ENCODE assay signal across 9 cellular contexts in the genomic region with DNA sequence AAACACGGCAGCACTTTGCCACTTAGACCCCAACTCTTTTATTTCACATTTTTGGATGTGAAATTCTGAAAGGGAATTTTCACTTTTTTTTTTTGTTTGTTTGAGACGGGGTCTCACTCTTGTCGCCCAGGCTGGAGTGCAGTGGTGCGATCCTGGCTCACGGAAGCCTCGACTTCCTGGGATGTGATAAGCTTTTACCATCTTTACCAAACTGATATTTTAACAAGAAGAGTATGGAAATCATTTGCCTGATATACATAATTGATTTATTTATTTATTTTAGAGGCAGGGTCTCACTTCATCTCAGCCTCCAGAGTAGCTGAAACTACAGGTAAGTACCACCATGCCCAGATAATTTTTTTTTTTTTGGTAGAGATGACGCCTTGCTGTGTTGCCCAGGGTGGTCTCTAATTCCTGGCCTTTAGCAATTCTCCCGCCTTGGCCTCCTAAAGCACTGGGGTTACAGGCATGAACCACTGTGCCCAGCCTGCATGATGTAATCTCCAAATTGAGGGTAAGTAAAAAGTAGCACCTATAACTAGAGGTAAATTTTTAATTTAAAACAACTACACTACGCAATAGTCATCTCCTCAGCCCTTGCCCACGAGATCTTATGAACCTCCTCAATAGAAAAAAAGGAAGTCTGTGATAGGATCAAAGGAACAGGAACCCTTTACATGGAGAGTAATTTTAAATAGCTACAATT.
DNase-seq lines count a peak whose midpoint lies in the region; ATAC-seq and TF ChIP-seq lines count a peak whose summit lies in the region.
"Had no signal": no experiment of that assay in that cellular context is flagged by ENCODE, and none has a peak within 500 bp of the region (broad histone marks: within the 10 kb centered on the region; RNA-seq: fewer than 3 reads in every experiment).

No MANE protein-coding gene starts in this region.

- H3K4me3 ChIP-seq in DND-41 (ENCODE audit: low read depth in 1 of 2, low read length in 2 of 2) (peak overlapping the region in 1 of 2 experiments; percentile 70; a peak in 2 of 4 replicates), PC-3 (ENCODE audit: low read length) (peak overlapping the region; percentile 92), dorsolateral prefrontal cortex (peak overlapping the region in 2 of 59 donors; percentile 50 to 55), sigmoid colon (no peak overlapping the region)

- CTCF ChIA-PET in PC-3 (lab: Charles Lee), result no interaction called here

- peaks cover 56% of the 10 kb centered on the region; the same call in 1 of the 2 replicates for H4K20me1 ChIP-seq in DND-41 (ENCODE audit: insufficient read depth, low read length)
- H4K20me1 ChIP-seq in PC-3 (ENCODE audit: low read length), result peaks cover 16% of the 10 kb centered on the region

- TF ChIP-seq CTCF in DND-41 (IDR thresholded peaks at IDR 0.05; ENCODE audit: borderline replicate concordance, extremely low read depth, low read length, poor library complexity, severe bottlenecking) (no peak), PC-3 (conservative IDR thresholded peaks at IDR 0.05; ENCODE audit: low read depth, low read length) (no peak), dorsolateral prefrontal cortex (IDR thresholded peaks at IDR 0.05 in 54 of 56, conservative IDR thresholded peaks at IDR 0.05 in 2 of 56; ENCODE audit: low read depth in 1 of 56, partially characterized antibody in 56 of 56) (no peak), sigmoid colon (IDR thresholded peaks at IDR 0.05) (no peak)

- no TSS peak for BruUV-seq in PC-3 (replicated peaks; lab: Mats Ljungman, UMichigan)

- H3F3A ChIP-seq in PC-3 (ENCODE audit: low read length, unreplicated experiment), result peaks cover 49% of the 10 kb centered on the region

- POLR2A ChIA-PET in PC-3 (lab: Charles Lee; ENCODE audit: unreplicated experiment), result interaction anchor here (0.5 to 0.7 kb wide), 6 partner anchors 10 to 586 kb away, joined by 3 to 5 read pairs (median 4); no protein-coding TSS in a partner anchor

- no peak overlapping the region for H2AFZ ChIP-seq in DND-41 (ENCODE audit: low read depth, low read length)
- H2AFZ ChIP-seq in PC-3 (ENCODE audit: low read length), result no peak overlapping the region

- H3K9ac ChIP-seq in DND-41 (ENCODE audit: low read depth, low read length), result peak overlapping the region; percentile 65
- peak overlapping the region; percentile 94 for H3K9ac ChIP-seq in PC-3 (ENCODE audit: low read length)

- DNase-seq in DND-41 (no peak), PC-3 (no peak), dorsolateral prefrontal cortex (no peak), sigmoid colon (no peak), kidney glomerular epithelial cell (lab: John Stamatoyannopoulos, UW) (no peak), SW480 (ENCODE audit: low spot score) (no peak), G401 (ENCODE audit: low spot score) (no peak)
- DNase-seq: stimulated activated CD4-positive, alpha-beta T cell treated with anti-CD3 and anti-CD28 coated beads, Interleukin-1b, Interleukin-23, amount 100 ng/mL, for 48 hours had no signal

- ATAC-seq in DND-41 (ENCODE audit: insufficient read depth, low read depth), result no peak
- no peak for ATAC-seq in PC-3
- no peak for ATAC-seq in GM18505 (IDR thresholded peaks at IDR 0.05; ENCODE audit: unreplicated experiment)

- H3K4me1 ChIP-seq in DND-41 (ENCODE audit: insufficient read depth, low read length), result peaks cover 78% of the 10 kb centered on the region
- H3K4me1 ChIP-seq in PC-3 (ENCODE audit: insufficient read depth, low read length), result peaks cover 61% of the 10 kb centered on the region
- H3K4me1 ChIP-seq in sigmoid colon, result peaks cover 0 to 91% (median 77%) of the 10 kb centered on the region in 4 donors

- H3K9me3 ChIP-seq in DND-41 (ENCODE audit: insufficient read depth, low read length, severe bottlenecking) (no peaks in the 10 kb centered on the region), PC-3 (ENCODE audit: low read length) (no peaks in the 10 kb centered on the region), sigmoid colon (no peaks in the 10 kb centered on the region)

- H3K27me3 ChIP-seq in DND-41 (ENCODE audit: insufficient read depth, low read length, poor library complexity) (no peaks in the 10 kb centered on the region), PC-3 (ENCODE audit: low read length) (no peaks in the 10 kb centered on the region), dorsolateral prefrontal cortex (no peaks in the 10 kb centered on the region), sigmoid colon (no peaks in the 10 kb centered on the region)

- H3K9me2 ChIP-seq in PC-3 (replicated peaks; ENCODE audit: low read length), result no peaks in the 10 kb centered on the region

- H3K79me2 ChIP-seq in DND-41 (ENCODE audit: insufficient read depth, low read length), result peaks cover 94% of the 10 kb centered on the region
- H3K79me2 ChIP-seq in PC-3 (ENCODE audit: low read length), result peaks cover 88% of the 10 kb centered on the region

- in situ Hi-C loops in G401 (cut with HindIII; ENCODE audit: low sequenced_read_pairs), result no loop called here

- no peak for TF ChIP-seq EP300 in sigmoid colon (IDR thresholded peaks at IDR 0.05)

- H3K36me3 ChIP-seq in DND-41 (ENCODE audit: insufficient read depth, low read length) (peaks cover 44% of the 10 kb centered on the region), PC-3 (ENCODE audit: low read depth, low read length) (peaks cover 28% of the 10 kb centered on the region), sigmoid colon (no peaks in the 10 kb centered on the region)

- intact Hi-C loops in PC-3 (cut with micrococcal nuclease), result no loop called here
- intact Hi-C loops in dorsolateral prefrontal cortex (cut with DNase I), result no loop called here
- intact Hi-C loops in sigmoid colon (cut with DNase I), result no loop called here

- H3K4me2 ChIP-seq in DND-41 (ENCODE audit: insufficient read depth, low read length), result peak overlapping the region; percentile 83
- H3K4me2 ChIP-seq in PC-3 (ENCODE audit: low read length), result peak overlapping the region; percentile 92

- TF ChIP-seq POLR2A in sigmoid colon (IDR thresholded peaks at IDR 0.05) (no peak), GM18505 (IDR thresholded peaks at IDR 0.05; ENCODE audit: borderline replicate concordance, extremely low read depth, insufficient read depth, insufficient read length) (no peak)

- 33 to 83% methylated on average over 10 of the region's 10 CpGs for WGBS in sigmoid colon, 2 donors

- peak overlapping the region; percentile 95 for H3K27ac ChIP-seq in DND-41 (ENCODE audit: low read length)
- H3K27ac ChIP-seq in PC-3 (ENCODE audit: low read length), result peak overlapping the region; percentile 99
- H3K27ac ChIP-seq in dorsolateral prefrontal cortex, result peak overlapping the region in 44 of 59 donors; percentile 4 to 94 (median 80)
- peak overlapping the region; percentile 73 to 87 (median 85) for H3K27ac ChIP-seq in sigmoid colon
